In the genomic region with DNA sequence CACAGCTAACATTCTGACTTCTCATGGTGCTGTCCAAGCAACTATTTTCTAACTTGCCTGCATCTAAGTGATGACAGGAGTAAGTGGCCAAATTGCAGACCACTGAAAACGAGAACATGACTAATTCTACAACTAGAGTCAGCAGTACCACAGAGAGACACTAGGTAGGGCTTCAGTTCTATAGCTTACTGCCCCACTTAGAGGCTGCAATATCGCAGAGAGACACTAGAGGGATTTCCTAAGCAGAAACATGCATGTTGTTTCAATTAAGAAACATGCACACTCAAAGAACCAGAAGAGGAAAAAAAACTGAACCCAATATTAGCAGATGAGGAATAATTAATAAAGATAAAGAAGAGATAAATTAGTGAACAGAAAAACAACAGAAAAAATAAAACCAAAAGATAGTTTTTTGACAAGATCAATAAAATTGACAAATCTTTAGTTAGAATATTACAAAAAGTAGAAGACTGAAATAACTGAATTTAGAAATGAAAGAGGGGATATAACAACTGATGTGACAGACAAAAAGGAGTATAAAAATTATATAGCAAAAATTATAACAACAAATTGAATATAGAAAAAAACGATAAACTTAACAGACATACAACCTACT, we compare ENCODE assay signal across 8 cellular contexts.
DNase-seq lines count a peak whose midpoint lies in the region; ATAC-seq and TF ChIP-seq lines count a peak whose summit lies in the region.

No MANE protein-coding gene starts in this region.

- no peaks in the 10 kb centered on the region for H3K4me1 ChIP-seq in gastrocnemius medialis

- ATAC-seq in GM21526 (IDR thresholded peaks at IDR 0.05; ENCODE audit: low FRiP score, unreplicated experiment) (peak; percentile 100), left cardiac atrium (peak; percentile 71 to 79), gastrocnemius medialis (peak in 1 of 2 donors; percentile 49)

- peak; percentile 47 to 75 (median 66) for TF ChIP-seq CTCF in gastrocnemius medialis (IDR thresholded peaks at IDR 0.05 in 4 of 5, conservative IDR thresholded peaks at IDR 0.05 in 1 of 5)

- H3K4me3 ChIP-seq in gastrocnemius medialis = no peak overlapping the region

- H3K9me3 ChIP-seq in gastrocnemius medialis = no peaks in the 10 kb centered on the region

- no peak overlapping the region for H3K27ac ChIP-seq in gastrocnemius medialis

- DNase-seq in EL (peak; percentile 72), HS-5 (ENCODE audit: low read depth) (peak; percentile 49), left cardiac atrium (no peak), gastrocnemius medialis (peak in 1 of 2 donors; percentile 7), SIG-M5 (lab: John Stamatoyannopoulos, UW) (no peak), NCI-H1105 treated with DMSO at 0.1 percent for 48 hours (lab: John Stamatoyannopoulos, UW) (no peak)
- peak; percentile 11 for DNase-seq in activated naive CD4-positive, alpha-beta T cell treated with anti-CD3 and anti-CD28 coated beads, Interleukin-2, amount 50 U/mL, for 16 hours

- intact Hi-C loops in left cardiac atrium (cut with DNase I) = no loop called here
- intact Hi-C loops in gastrocnemius medialis (cut with DNase I; ENCODE audit: low total_unique reads) = no loop called here

- in situ Hi-C loops in gastrocnemius medialis (cut with MboI; ENCODE audit: low sequenced_read_pairs in 4 of 4) = no loop called here

- H3K36me3 ChIP-seq in gastrocnemius medialis = no peaks in the 10 kb centered on the region

- no peaks in the 10 kb centered on the region for H3K27me3 ChIP-seq in gastrocnemius medialis

- TF ChIP-seq POLR2A in gastrocnemius medialis (IDR thresholded peaks at IDR 0.05) = no peak

Comparison
In these comparisons a context has a peak if more than half of its experiments do, and no peak if none do; other contexts are left out.
1. DNase-seq: peak in EL (single experiment), HS-5 (single experiment) and activated naive CD4-positive, alpha-beta T cell treated with anti-CD3 and anti-CD28 coated beads, Interleukin-2, amount 50 U/mL, for 16 hours (single experiment); none in left cardiac atrium (single experiment), SIG-M5 (single experiment) and NCI-H1105 treated with DMSO at 0.1 percent for 48 hours (single experiment).